Comparison of ENCODE assay signal across 1 cellular context in genomic region chr6:41568585-41569384, GRCh38.
TF ChIP-seq lines count a peak whose summit lies in the region.

No MANE protein-coding gene starts in this region.

TF ChIP-seq in HepG2, 621 proteins besides CTCF, POLR2A, EP300 and RAD21 (continues in another document):
- TF ChIP-seq PAXIP1 (CRISPR knock-in tag; conservative IDR thresholded peaks at IDR 0.05), result peak; percentile 99
- peak; percentile 34 for TF ChIP-seq U2AF1 (optimal IDR thresholded peaks at IDR 0.05; ENCODE audit: low read depth, low read length)
- TF ChIP-seq SRY (CRISPR knock-in tag; IDR thresholded peaks at IDR 0.05), result peak; percentile 72
- TF ChIP-seq ZNF235 (CRISPR knock-in tag; IDR thresholded peaks at IDR 0.05; ENCODE audit: borderline replicate concordance), result peak; percentile 57; the same call in 1 of the 2 replicates
- TF ChIP-seq PITX1 (CRISPR knock-in tag; IDR thresholded peaks at IDR 0.05), result peak; percentile 93
- TF ChIP-seq PTBP1 (IDR thresholded peaks at IDR 0.05; ENCODE audit: low read depth, low read length, poor library complexity, severe bottlenecking), result no peak
- peak; percentile 94 for TF ChIP-seq ZNF501 (CRISPR knock-in tag; IDR thresholded peaks at IDR 0.05)
- TF ChIP-seq GATAD1 (CRISPR knock-in tag; IDR thresholded peaks at IDR 0.05), result peak; percentile 63; the same call in 1 of the 2 replicates
- no peak for TF ChIP-seq ZFYVE20 (CRISPR knock-in tag; IDR thresholded peaks at IDR 0.05; ENCODE audit: borderline replicate concordance, low read depth)
- TF ChIP-seq ZFP36 (IDR thresholded peaks at IDR 0.05; ENCODE audit: borderline replicate concordance, low read depth, low read length, partially characterized antibody), result peak; percentile 16
- TF ChIP-seq ZNF510 (CRISPR knock-in tag; IDR thresholded peaks at IDR 0.05; ENCODE audit: low read depth), result no peak
- TF ChIP-seq ZBTB14 (CRISPR knock-in tag; IDR thresholded peaks at IDR 0.05), result no peak
- TF ChIP-seq NCOA5 (CRISPR knock-in tag; IDR thresholded peaks at IDR 0.05), result no peak
- peak; percentile 92 for TF ChIP-seq SP5 (CRISPR knock-in tag; IDR thresholded peaks at IDR 0.05; ENCODE audit: borderline replicate concordance, low read depth)
- TF ChIP-seq ZHX1 (CRISPR knock-in tag; IDR thresholded peaks at IDR 0.05; ENCODE audit: low read depth), result no peak
- peak; percentile 97 for TF ChIP-seq ZNF503 (CRISPR knock-in tag; IDR thresholded peaks at IDR 0.05)
- TF ChIP-seq POGK (CRISPR knock-in tag; conservative IDR thresholded peaks at IDR 0.05), result peak; percentile 93
- peak; percentile 93; the same call in 1 of the 2 replicates for TF ChIP-seq ZNF331 (CRISPR knock-in tag; IDR thresholded peaks at IDR 0.05)
- TF ChIP-seq ZNF326 (CRISPR knock-in tag; IDR thresholded peaks at IDR 0.05; ENCODE audit: borderline replicate concordance), result no peak
- no peak for TF ChIP-seq SNRNP70 (IDR thresholded peaks at IDR 0.05; ENCODE audit: low read depth, low read length)
- peak; percentile 72 for TF ChIP-seq ASH2L (IDR thresholded peaks at IDR 0.05; ENCODE audit: insufficient read length, low read depth, low read length)
- peak; percentile 98 for TF ChIP-seq ZNF337 (CRISPR knock-in tag; IDR thresholded peaks at IDR 0.05; ENCODE audit: borderline replicate concordance, low read depth)
- no peak for TF ChIP-seq SNAI1 (CRISPR knock-in tag; IDR thresholded peaks at IDR 0.05; ENCODE audit: borderline replicate concordance)
- peak; percentile 98 for TF ChIP-seq PATZ1 (CRISPR knock-in tag; IDR thresholded peaks at IDR 0.05)
- no peak; the same call in 1 of the 2 replicates for TF ChIP-seq HES4 (CRISPR knock-in tag; IDR thresholded peaks at IDR 0.05; ENCODE audit: borderline replicate concordance)
- peak; percentile 61; the same call in 1 of the 2 replicates for TF ChIP-seq ZNF563 (CRISPR knock-in tag; IDR thresholded peaks at IDR 0.05)
- TF ChIP-seq ZNF33B (CRISPR knock-in tag; IDR thresholded peaks at IDR 0.05), result 0 out of 2 replicates have a peak, but pooled peaks have one; percentile 45
- TF ChIP-seq ZNF205 (CRISPR knock-in tag; IDR thresholded peaks at IDR 0.05), result peak; percentile 87; the same call in 1 of the 2 replicates
- peak; percentile 69; the same call in 1 of the 2 replicates for TF ChIP-seq SAFB2 (CRISPR knock-in tag; IDR thresholded peaks at IDR 0.05; ENCODE audit: borderline replicate concordance, low read depth)
- peak; percentile 35; the same call in 1 of the 2 replicates for TF ChIP-seq FOSL1 (CRISPR knock-in tag; IDR thresholded peaks at IDR 0.05; ENCODE audit: borderline replicate concordance)
- TF ChIP-seq SRSF1 (optimal IDR thresholded peaks at IDR 0.05; ENCODE audit: low read depth, low read length), result no peak
- TF ChIP-seq JDP2 (CRISPR knock-in tag; IDR thresholded peaks at IDR 0.05; ENCODE audit: borderline replicate concordance), result no peak
- no peak for TF ChIP-seq EEA1 (CRISPR knock-in tag; IDR thresholded peaks at IDR 0.05; ENCODE audit: borderline replicate concordance)
- TF ChIP-seq ZNF589 (CRISPR knock-in tag; conservative IDR thresholded peaks at IDR 0.05), result 0 out of 2 replicates have a peak, but pooled peaks have one; percentile 58
- TF ChIP-seq KLF12 (CRISPR knock-in tag; IDR thresholded peaks at IDR 0.05; ENCODE audit: borderline replicate concordance), result peak; percentile 89; the same call in 1 of the 2 replicates
- TF ChIP-seq ZNF30 (CRISPR knock-in tag; IDR thresholded peaks at IDR 0.05), result no peak
- peak; percentile 93 for TF ChIP-seq RERE (CRISPR knock-in tag; IDR thresholded peaks at IDR 0.05; ENCODE audit: low read depth)
- peak; percentile 81 for TF ChIP-seq ZMYM4 (CRISPR knock-in tag; IDR thresholded peaks at IDR 0.05)
- TF ChIP-seq BATF2 (CRISPR knock-in tag; IDR thresholded peaks at IDR 0.05), result no peak
- peak; percentile 99 for TF ChIP-seq REPIN1 (CRISPR knock-in tag; IDR thresholded peaks at IDR 0.05; ENCODE audit: borderline replicate concordance, low read depth)
